8 cellular contexts compared by ENCODE assay signal in the genomic region with DNA sequence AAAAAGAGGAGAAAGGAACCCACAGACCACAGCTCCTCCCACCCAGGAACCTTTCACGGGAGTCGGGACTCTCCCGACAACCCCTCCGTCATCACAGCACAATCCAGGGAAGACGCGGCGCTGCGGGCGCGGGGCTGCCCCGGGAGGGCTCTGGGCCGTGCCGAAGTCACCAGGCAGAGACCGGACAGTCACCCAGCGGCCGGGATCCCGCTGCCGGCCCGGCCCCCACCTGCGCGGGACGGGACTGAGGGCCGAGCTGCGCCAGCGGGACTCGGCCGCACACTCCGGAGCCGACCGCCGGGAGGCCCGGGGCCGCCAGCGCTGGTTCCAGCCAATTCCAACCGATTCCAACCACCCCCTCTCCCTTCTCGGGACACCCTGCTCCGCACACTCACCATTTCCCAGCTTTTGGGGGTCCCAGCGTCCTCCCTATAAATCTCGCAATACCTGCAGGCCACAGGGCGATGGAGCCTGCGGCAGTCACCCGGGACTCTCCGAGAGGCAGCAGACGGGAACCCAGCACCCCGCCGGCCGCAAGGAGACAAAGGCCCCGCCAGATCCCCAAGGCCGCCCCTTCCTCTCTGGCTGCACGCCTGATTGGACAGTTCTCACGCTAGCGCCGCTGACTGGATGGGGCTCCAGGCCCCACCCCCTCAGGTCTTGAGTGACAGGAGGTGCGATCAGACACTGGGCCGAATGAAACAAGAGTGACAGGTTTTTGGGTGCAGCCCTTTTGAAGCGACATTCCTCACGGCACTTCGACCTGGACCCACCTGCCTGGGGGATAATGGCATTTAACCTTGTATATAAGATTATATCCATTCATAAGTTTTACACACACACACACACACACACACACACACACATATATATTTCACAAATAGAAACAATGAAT.
DNase-seq lines count a peak whose midpoint lies in the region; ATAC-seq and FAIRE-seq lines count a peak whose summit lies in the region.

TSS of gene ZNF695 (minus strand) at position 547 of the 895 bp plus-strand sequence. CDS start at position 398, 149 bp downstream.

- DNase-seq in activated effector memory CD4-positive, alpha-beta T cell treated with anti-CD3 and anti-CD28 coated beads, Interleukin-2, amount 50 U/mL, for 16 hours = peak; percentile 75
- DNase-seq in activated effector memory CD4-positive, alpha-beta T cell treated with Interleukin-2 at 50 U/mL for 16 hours = no peak
- DNase-seq in NCI-H1930 (lab: John Stamatoyannopoulos, UW) = peak; percentile 65 to 69
- DNase-seq in cerebellar cortex (ENCODE audit: low spot score) = peak; percentile 96
- DNase-seq in islet precursor cell = peak; percentile 99
- peak; percentile 89 for DNase-seq in smooth muscle cell of the brain vasculature (ENCODE audit: low read depth, low spot score)

- ATAC-seq in HG02840 (IDR thresholded peaks at IDR 0.05; ENCODE audit: low FRiP score, unreplicated experiment) = peak; percentile 95

- peak; percentile 98 for FAIRE-seq in TTC549 (lab: Jason Lieb, UNC)
